Comparison of ENCODE assay signal across 8 cellular contexts in genomic region chr2:74334931-74335333, GRCh38. TPM values are rescaled to one million over a fixed set of nuclear protein-coding genes. Genes with fewer than 3 reads are reported as not detected.
A peak's percentile ranks its signal among the peaks of the same experiment; 100 is the strongest.
DNase-seq lines count a peak whose midpoint lies in the region; ATAC-seq, FAIRE-seq and TF ChIP-seq lines count a peak whose summit lies in the region.

No MANE protein-coding gene starts in this region.

- H3K27ac Mint-ChIP-seq in osteocyte (ENCODE audit: unreplicated experiment) = no peak overlapping the region

- ATAC-seq in HG02884 (IDR thresholded peaks at IDR 0.05; ENCODE audit: unreplicated experiment) = no peak

- H3K4me1 Mint-ChIP-seq in osteocyte (ENCODE audit: unreplicated experiment) = no peaks in the 10 kb centered on the region

- WGBS in thyroid gland, 2 donors = 33 to 36% methylated on average over 3 of the region's 3 CpGs

- H3K4me3 ChIP-seq in thyroid gland (replicated peaks in 1 of 3) = no peak overlapping the region

- no peaks in the 10 kb centered on the region for H3K9me3 ChIP-seq in thyroid gland

- no peak overlapping the region for H3K4me3 Mint-ChIP-seq in osteocyte (ENCODE audit: unreplicated experiment)

- TF ChIP-seq POLR2A in thyroid gland (IDR thresholded peaks at IDR 0.05) = no peak

- H3K36me3 Mint-ChIP-seq in osteocyte (ENCODE audit: unreplicated experiment) = no peaks in the 10 kb centered on the region

- in situ Hi-C loops in SK-MEL-5 (cut with HindIII; ENCODE audit: low pct_unique_long_range_greater_than_20kb, low sequenced_read_pairs) = loop anchor here (25.0 kb wide), 1 partner anchor 98 kb away; no protein-coding TSS in a partner anchor

- no peaks in the 10 kb centered on the region for H3K27me3 ChIP-seq in thyroid gland

- no peak overlapping the region for H3K27ac ChIP-seq in thyroid gland

- intact Hi-C loops in thyroid gland (cut with DNase I) = loop anchor here (2.0 to 10.0 kb wide), 2 partner anchors 84 to 510 kb away; partner anchors contain the start of gene STAMBP

- H3K9me3 Mint-ChIP-seq in osteocyte (ENCODE audit: unreplicated experiment) = no peaks in the 10 kb centered on the region

- H3K36me3 ChIP-seq in thyroid gland = no peaks in the 10 kb centered on the region

- peak; percentile 74 for DNase-seq in EH (ENCODE audit: low read depth)
- DNase-seq in LHCN-M2 (ENCODE audit: low read depth) = peak; percentile 69
- peak; percentile 90 for DNase-seq in SK-MEL-5 (ENCODE audit: low read depth, low spot score)
- peak; percentile 89 for DNase-seq in activated effector memory CD4-positive, alpha-beta T cell treated with anti-CD3 and anti-CD28 coated beads, Interleukin-2, amount 50 U/mL, for 16 hours
- DNase-seq in frontal cortex (ENCODE audit: low spot score in 2 of 2) = peak; percentile 24 to 55
- DNase-seq in osteocyte (ENCODE audit: extremely low spot score, unreplicated experiment) = peak; percentile 92
- DNase-seq in thyroid gland = peak; percentile 81 to 88

- TF ChIP-seq CTCF in osteocyte (IDR thresholded peaks at IDR 0.05) (peak; percentile 96), thyroid gland (IDR thresholded peaks at IDR 0.05) (peak; percentile 82 to 96 (median 92))

- FAIRE-seq in frontal cortex (lab: Jason Lieb, UNC) = no peak

- peaks cover 0 to 8% of the 10 kb centered on the region in 2 donors for H3K4me1 ChIP-seq in thyroid gland

- H3K27me3 Mint-ChIP-seq in osteocyte (ENCODE audit: unreplicated experiment) = peaks cover 21% of the 10 kb centered on the region

RNA-seq across cellular contexts. Expression of gene SLC4A5, which starts 8.3 kb away (rescaled TPM):
- total RNA-seq in LHCN-M2 (2014; rRNA removed) (0.11 TPM in 1 of 2 replicates, not detected in the other), frontal cortex (1.2 TPM), osteocyte (1.6 and 2.3 TPM in 2 replicates), thyroid gland (10 to 100 TPM; 18.3 to 94.5 (median 59.8) TPM)
- polyA plus RNA-seq in LHCN-M2 (2012) = 0.04 TPM
- 0.29 and 0.63 TPM in 2 replicates for total RNA-seq in SK-MEL-5 (2014; rRNA removed; shearing (Covaris generic))
- 0.05 and 0.17 TPM in 2 replicates for polyA plus RNA-seq in SK-MEL-5 (2015; cell fraction: cytosol; rRNA removed)
- 1.9 and 3.4 TPM in 2 replicates for polyA plus RNA-seq in SK-MEL-5 (2015; cell fraction: nucleus; rRNA removed)

RNA-seq across cellular contexts. Expression of gene DCTN1, which starts 45.2 kb away (rescaled TPM):
- total RNA-seq in LHCN-M2 (2014; rRNA removed) = 117 and 126 TPM in 2 replicates
- 193 TPM for polyA plus RNA-seq in LHCN-M2 (2012)
- total RNA-seq in SK-MEL-5 (2014; rRNA removed; shearing (Covaris generic)) = 136 and 139 TPM in 2 replicates
- polyA plus RNA-seq in SK-MEL-5 (2015; cell fraction: cytosol; rRNA removed) = 131 and 146 TPM in 2 replicates
- polyA plus RNA-seq in SK-MEL-5 (2015; cell fraction: nucleus; rRNA removed) = 157 and 159 TPM in 2 replicates
- total RNA-seq in frontal cortex = 111 TPM
- total RNA-seq in osteocyte = 182 and 186 TPM in 2 replicates
- 100 to 1,000 TPM in 3 of 4 donors, 10 to 100 TPM in 1; 82.6 to 124 (median 108) TPM for total RNA-seq in thyroid gland

Comparison
In these comparisons a context has a peak if more than half of its experiments do, and no peak if none do; other contexts are left out.
1. DNase-seq: peak in every context shown above with its lines; median percentile 92 in osteocyte; 90 in SK-MEL-5; 89 in activated effector memory CD4-positive, alpha-beta T cell treated with anti-CD3 and anti-CD28 coated beads, Interleukin-2, amount 50 U/mL, for 16 hours; 84 in thyroid gland; 74 in EH; 69 in LHCN-M2; 40 in frontal cortex.